In the genomic region with DNA sequence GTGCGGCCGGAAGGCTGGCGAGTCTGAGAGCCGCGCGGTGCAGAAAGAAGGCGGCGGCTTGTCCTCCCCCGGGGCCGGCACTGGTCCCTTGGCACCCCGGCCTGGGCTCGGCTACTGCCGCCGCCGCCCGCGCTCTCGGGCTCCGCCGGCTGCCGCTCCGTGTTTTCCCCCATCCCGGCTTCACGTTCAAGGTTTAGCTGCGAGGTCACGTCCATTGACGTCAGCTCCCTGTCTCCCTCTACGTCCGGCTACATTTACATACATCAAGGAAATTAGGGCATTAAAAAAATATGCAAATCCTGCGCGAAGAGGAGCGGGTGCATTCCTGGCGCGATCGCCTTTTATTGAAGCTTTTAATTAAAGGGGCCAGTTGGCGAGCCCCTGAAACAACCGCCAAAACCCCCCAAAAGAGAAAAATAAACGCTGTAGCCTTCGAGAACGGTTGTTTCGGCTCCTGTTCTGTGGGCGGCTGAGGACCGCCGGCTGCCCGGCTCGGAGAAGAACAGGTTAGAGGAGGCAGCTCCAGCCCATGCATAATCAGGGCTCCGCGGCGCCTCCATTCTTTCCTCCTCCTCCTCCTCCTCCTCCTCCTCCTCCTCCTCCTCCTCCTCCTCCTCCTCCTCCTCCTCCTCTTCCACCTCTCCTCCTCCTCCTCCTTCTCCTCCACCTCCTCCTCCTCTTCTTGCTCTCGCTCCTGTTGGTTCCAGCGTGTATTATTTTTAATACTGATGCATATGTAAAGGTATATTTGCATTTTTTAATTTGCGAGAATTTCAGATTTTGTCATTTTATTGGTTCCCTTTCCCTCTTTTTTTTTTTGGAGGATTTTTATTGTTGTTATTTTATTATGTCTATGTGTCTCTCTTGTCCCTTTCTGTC, we compare ENCODE assay signal across 9 cellular contexts.
A peak's percentile ranks its signal among the peaks of the same experiment; 100 is the strongest.
DNase-seq lines count a peak whose midpoint lies in the region; ATAC-seq and TF ChIP-seq lines count a peak whose summit lies in the region.
"Had no signal": no experiment of that assay in that cellular context is flagged by ENCODE, and none has a peak within 500 bp of the region (broad histone marks: within the 10 kb centered on the region; RNA-seq: fewer than 3 reads in every experiment).

No MANE protein-coding gene starts in this region.

- no peak for TF ChIP-seq CTCF in WTC11 (IDR thresholded peaks at IDR 0.05)

- no peak overlapping the region for H3K9ac ChIP-seq in trophoblast cell (ENCODE audit: low read length)

- no peak overlapping the region for H4K12ac ChIP-seq in trophoblast cell (ENCODE audit: low read depth, low read length)

- H3K4me1 ChIP-seq in trophoblast cell (ENCODE audit: control insufficient read depth in 1 of 2, insufficient read depth in 2 of 2, low read length in 2 of 2), result peaks cover 12 to 16% of the 10 kb centered on the region in 2 experiments

- peaks cover 42% of the 10 kb centered on the region for H3K4me1 Mint-ChIP-seq in activated T-cell treated with anti-CD3 and anti-CD28 coated beads, Interleukin-2, amount 50 U/mL, for 24 hours (ENCODE audit: low read depth)
- H3K4me1 Mint-ChIP-seq in WTC11, result peaks cover 65% of the 10 kb centered on the region

- H3K4me2 ChIP-seq in trophoblast cell (ENCODE audit: low read length), result peak overlapping the region; percentile 91

- no peak overlapping the region for H4K91ac ChIP-seq in trophoblast cell (ENCODE audit: low read depth, low read length)

- H2BK12ac ChIP-seq in trophoblast cell (ENCODE audit: low read length), result no peak overlapping the region

- no CpG with 5 or more reads among the region's 52 CpGs for WGBS in trophoblast cell (ENCODE audit: extremely low coverage, insufficient coverage, insufficient read length)

- no peaks in the 10 kb centered on the region for H3K36me3 Mint-ChIP-seq in activated T-cell treated with anti-CD3 and anti-CD28 coated beads, Interleukin-2, amount 50 U/mL, for 24 hours (ENCODE audit: low read depth)
- no peaks in the 10 kb centered on the region for H3K36me3 Mint-ChIP-seq in WTC11

- no peak overlapping the region for H2BK120ac ChIP-seq in trophoblast cell (ENCODE audit: insufficient read depth, low read length, poor library complexity)

- no peak for DNase-seq in activated T-cell treated with anti-CD3 and anti-CD28 coated beads, Interleukin-2, amount 50 U/mL, for 24 hours
- DNase-seq in activated T-cell treated with anti-CD3 and anti-CD28 coated beads for 4 hours (no peak), NCI-H1930 (lab: John Stamatoyannopoulos, UW) (peak; percentile 33 to 56), WTC11 (ENCODE audit: low spot score) (peak; percentile 83), glomerular visceral epithelial cell (ENCODE audit: extremely low spot score) (peak; percentile 39), trophoblast cell (peak in 1 of 2 donors; percentile 17), KBM-7 (no peak)
- DNase-seq: DND-41 had no signal

- H3K9me3 ChIP-seq in trophoblast cell (ENCODE audit: insufficient read depth, low read depth, low read length), result no peaks in the 10 kb centered on the region

- H3K23ac ChIP-seq in trophoblast cell (ENCODE audit: low read length), result no peak overlapping the region

- ATAC-seq in HG02623 (IDR thresholded peaks at IDR 0.05; ENCODE audit: unreplicated experiment), result peak; percentile 39
- peak; percentile 23 for ATAC-seq in WTC11

- no peak overlapping the region for H3K4ac ChIP-seq in trophoblast cell (ENCODE audit: low read depth, low read length)

- H2BK5ac ChIP-seq in trophoblast cell (ENCODE audit: low read depth, low read length, poor library complexity), result no peak overlapping the region

- no peaks in the 10 kb centered on the region for H3K79me1 ChIP-seq in trophoblast cell (ENCODE audit: low read length)

- no peak overlapping the region for H4K8ac ChIP-seq in trophoblast cell (ENCODE audit: low read depth, low read length)

- no peak overlapping the region for H3K27ac ChIP-seq in trophoblast cell (ENCODE audit: low read depth, low read length)

- CTCF ChIA-PET in WTC11 (lab: Charles Lee), result interaction anchor here (0.7 to 3.3 kb wide), 12 partner anchors 9 to 905 kb away, joined by 3 to 19 read pairs (median 5); no protein-coding TSS in a partner anchor

- no peak overlapping the region for H2AK5ac ChIP-seq in trophoblast cell (ENCODE audit: low read length)

- no peaks in the 10 kb centered on the region for H3K9me3 Mint-ChIP-seq in activated T-cell treated with anti-CD3 and anti-CD28 coated beads, Interleukin-2, amount 50 U/mL, for 24 hours
- H3K9me3 Mint-ChIP-seq in WTC11, result no peaks in the 10 kb centered on the region

- no peaks in the 10 kb centered on the region for H3K79me2 ChIP-seq in trophoblast cell (ENCODE audit: control insufficient read depth, insufficient read depth, low read length, poor library complexity)

- peak overlapping the region; percentile 72 for H3K4me3 Mint-ChIP-seq in activated T-cell treated with anti-CD3 and anti-CD28 coated beads, Interleukin-2, amount 50 U/mL, for 24 hours
- peak overlapping the region; percentile 76 for H3K4me3 Mint-ChIP-seq in WTC11

- peak overlapping the region; percentile 34 for H3K4me3 ChIP-seq in trophoblast cell (ENCODE audit: low read depth, low read length)

- H3K14ac ChIP-seq in trophoblast cell (ENCODE audit: low read length), result no peak overlapping the region

- in situ Hi-C loops in KBM-7 (cut with MboI; ENCODE audit: low pct_unique_long_range_greater_than_20kb, low sequenced_read_pairs), result loop anchor here (25.0 kb wide), 1 partner anchor 889 kb away; no protein-coding TSS in a partner anchor

- no peaks in the 10 kb centered on the region for H3K36me3 ChIP-seq in trophoblast cell (ENCODE audit: control insufficient read depth in 1 of 2, insufficient read depth in 2 of 2, low read length in 2 of 2)

- H3K27me3 Mint-ChIP-seq in activated T-cell treated with anti-CD3 and anti-CD28 coated beads, Interleukin-2, amount 50 U/mL, for 24 hours, result peaks cover 92% of the 10 kb centered on the region
- H3K27me3 Mint-ChIP-seq in WTC11 (ENCODE audit: low read depth), result peaks cover 98% of the 10 kb centered on the region

- POLR2A ChIA-PET in WTC11 (lab: Charles Lee), result interaction anchor here (0.7 to 1.4 kb wide), 3 partner anchors 13 to 535 kb away, joined by 3 to 4 read pairs (median 3); no protein-coding TSS in a partner anchor

- H3K27me3 ChIP-seq in trophoblast cell (ENCODE audit: insufficient read depth, low read length), result peaks cover 86% of the 10 kb centered on the region

- H2AFZ ChIP-seq in trophoblast cell (ENCODE audit: insufficient read depth, low read length, poor library complexity), result peak overlapping the region; percentile 35

- peak overlapping the region; percentile 8 for H3K27ac Mint-ChIP-seq in activated T-cell treated with anti-CD3 and anti-CD28 coated beads, Interleukin-2, amount 50 U/mL, for 24 hours
- peak overlapping the region; percentile 81 for H3K27ac Mint-ChIP-seq in WTC11

- no peak overlapping the region for H3K18ac ChIP-seq in trophoblast cell (ENCODE audit: low read length)

TF ChIP-seq in WTC11, 78 proteins besides CTCF, POLR2A, EP300 and RAD21 (continues in another document):
- TF ChIP-seq ELF4 (CRISPR knock-in tag; IDR thresholded peaks at IDR 0.05; ENCODE audit: low read depth) (peak; percentile 78; the same call in 1 of the 2 replicates), PRDM15 (CRISPR knock-in tag; IDR thresholded peaks at IDR 0.05) (peak; percentile 99), SMAD3 (CRISPR knock-in tag; IDR thresholded peaks at IDR 0.05; ENCODE audit: borderline replicate concordance) (no peak), ZNF263 (CRISPR knock-in tag; IDR thresholded peaks at IDR 0.05; ENCODE audit: low read depth) (peak; percentile 98)
- TF ChIP-seq, protein P1, sequence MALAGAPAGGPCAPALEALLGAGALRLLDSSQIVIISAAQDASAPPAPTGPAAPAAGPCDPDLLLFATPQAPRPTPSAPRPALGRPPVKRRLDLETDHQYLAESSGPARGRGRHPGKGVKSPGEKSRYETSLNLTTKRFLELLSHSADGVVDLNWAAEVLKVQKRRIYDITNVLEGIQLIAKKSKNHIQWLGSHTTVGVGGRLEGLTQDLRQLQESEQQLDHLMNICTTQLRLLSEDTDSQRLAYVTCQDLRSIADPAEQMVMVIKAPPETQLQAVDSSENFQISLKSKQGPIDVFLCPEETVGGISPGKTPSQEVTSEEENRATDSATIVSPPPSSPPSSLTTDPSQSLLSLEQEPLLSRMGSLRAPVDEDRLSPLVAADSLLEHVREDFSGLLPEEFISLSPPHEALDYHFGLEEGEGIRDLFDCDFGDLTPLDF (CRISPR knock-in tag; IDR thresholded peaks at IDR 0.05), result no peak

Comparison
In these comparisons a context has a peak if more than half of its experiments do, and no peak if none do; other contexts are left out.
1. DNase-seq: peak in NCI-H1930 (2 of 2), WTC11 (single experiment) and glomerular visceral epithelial cell (single experiment); none in activated T-cell treated with anti-CD3 and anti-CD28 coated beads, Interleukin-2, amount 50 U/mL, for 24 hours (single experiment), activated T-cell treated with anti-CD3 and anti-CD28 coated beads for 4 hours (single experiment) and KBM-7 (single experiment).